ENCODE assay signal across 1 cellular context in genomic region chr16:84599528-84600202, GRCh38.
TF ChIP-seq lines count a peak whose summit lies in the region.

No MANE protein-coding gene starts in this region.

TF ChIP-seq in HepG2, 621 proteins besides CTCF, POLR2A, EP300 and RAD21 (continued from another document and continues in another):
- TF ChIP-seq SKIL (CRISPR knock-in tag; IDR thresholded peaks at IDR 0.05; ENCODE audit: borderline replicate concordance) (no peak), TOE1 (CRISPR knock-in tag; IDR thresholded peaks at IDR 0.05) (no peak), NFKBIZ (CRISPR knock-in tag; IDR thresholded peaks at IDR 0.05) (0 out of 2 replicates have a peak, but pooled peaks have one; percentile 10), HMGA1 (CRISPR knock-in tag; conservative IDR thresholded peaks at IDR 0.05) (no peak), ZNF746 (CRISPR knock-in tag; IDR thresholded peaks at IDR 0.05) (no peak; the same call in 1 of the 2 replicates), ZBTB3 (CRISPR knock-in tag; IDR thresholded peaks at IDR 0.05; ENCODE audit: borderline replicate concordance, low read depth) (no peak), ZNF296 (CRISPR knock-in tag; conservative IDR thresholded peaks at IDR 0.05) (no peak), IKZF1 (IDR thresholded peaks at IDR 0.05) (no peak), ZNF292 (CRISPR knock-in tag; IDR thresholded peaks at IDR 0.05; ENCODE audit: borderline replicate concordance, low read depth) (peak; percentile 95; the same call in 1 of the 2 replicates), CREBL2 (CRISPR knock-in tag; IDR thresholded peaks at IDR 0.05; ENCODE audit: borderline replicate concordance) (no peak), BCLAF1 (IDR thresholded peaks at IDR 0.05) (no peak), NFE2 (CRISPR knock-in tag; IDR thresholded peaks at IDR 0.05) (no peak), STAT6 (CRISPR knock-in tag; IDR thresholded peaks at IDR 0.05; ENCODE audit: borderline replicate concordance) (no peak), SPEN (CRISPR knock-in tag; IDR thresholded peaks at IDR 0.05; ENCODE audit: low read depth) (peak; percentile 36), HOXA5 (CRISPR knock-in tag; IDR thresholded peaks at IDR 0.05) (no peak), ZNF10 (CRISPR knock-in tag; IDR thresholded peaks at IDR 0.05; ENCODE audit: borderline replicate concordance, low read depth) (no peak), ZNF451 (CRISPR knock-in tag; IDR thresholded peaks at IDR 0.05) (no peak), ZFP37 (CRISPR knock-in tag; IDR thresholded peaks at IDR 0.05; ENCODE audit: borderline replicate concordance) (no peak; the same call in 1 of the 2 replicates), ZNF883 (CRISPR knock-in tag; IDR thresholded peaks at IDR 0.05; ENCODE audit: not compliant biosample characterization) (peak; percentile 19), SMYD3 (CRISPR knock-in tag; IDR thresholded peaks at IDR 0.05) (0 out of 2 replicates have a peak, but pooled peaks have one; percentile 39), RBFOX2 (IDR thresholded peaks at IDR 0.05; ENCODE audit: low read depth, low read length) (no peak), ZBTB43 (CRISPR knock-in tag; conservative IDR thresholded peaks at IDR 0.05) (no peak; the same call in 1 of the 2 replicates), ZNF382 (CRISPR knock-in tag; IDR thresholded peaks at IDR 0.05; ENCODE audit: borderline replicate concordance) (no peak), SNAPC2 (CRISPR knock-in tag; IDR thresholded peaks at IDR 0.05) (peak; percentile 94; the same call in 1 of the 2 replicates), CENPBD1 (CRISPR knock-in tag; IDR thresholded peaks at IDR 0.05; ENCODE audit: borderline replicate concordance, low read depth) (no peak), SP4 (CRISPR knock-in tag; IDR thresholded peaks at IDR 0.05) (no peak), ZNF333 (CRISPR knock-in tag; IDR thresholded peaks at IDR 0.05; ENCODE audit: borderline replicate concordance) (no peak), JDP2 (CRISPR knock-in tag; IDR thresholded peaks at IDR 0.05; ENCODE audit: borderline replicate concordance) (no peak), CENPT (CRISPR knock-in tag; IDR thresholded peaks at IDR 0.05; ENCODE audit: low read depth) (no peak), HMG20A (CRISPR knock-in tag; IDR thresholded peaks at IDR 0.05; ENCODE audit: borderline replicate concordance) (peak; percentile 55; the same call in 1 of the 2 replicates), ZNF616 (CRISPR knock-in tag; IDR thresholded peaks at IDR 0.05; ENCODE audit: low read depth) (no peak), E2F5 (CRISPR knock-in tag; conservative IDR thresholded peaks at IDR 0.05) (no peak), ZNF687 (CRISPR knock-in tag; IDR thresholded peaks at IDR 0.05) (peak; percentile 78), ZNF605 (CRISPR knock-in tag; IDR thresholded peaks at IDR 0.05) (peak; percentile 70; the same call in 1 of the 2 replicates), PPARG (CRISPR knock-in tag; conservative IDR thresholded peaks at IDR 0.05) (peak; percentile 53; the same call in 1 of the 2 replicates), RFX1 (IDR thresholded peaks at IDR 0.05) (peak; percentile 78), ZBTB42 (CRISPR knock-in tag; IDR thresholded peaks at IDR 0.05) (no peak), ZNF597 (CRISPR knock-in tag; IDR thresholded peaks at IDR 0.05) (no peak), DDIT3 (CRISPR knock-in tag; IDR thresholded peaks at IDR 0.05) (no peak), TBX2 (CRISPR knock-in tag; IDR thresholded peaks at IDR 0.05; ENCODE audit: borderline replicate concordance) (no peak), ZNF362 (CRISPR knock-in tag; IDR thresholded peaks at IDR 0.05; ENCODE audit: borderline replicate concordance) (peak; percentile 82; the same call in 1 of the 2 replicates), ZNF780A (CRISPR knock-in tag; IDR thresholded peaks at IDR 0.05) (no peak), MBD4 (IDR thresholded peaks at IDR 0.05; ENCODE audit: borderline replicate concordance, low read length) (no peak), SMARCE1 (IDR thresholded peaks at IDR 0.05; ENCODE audit: borderline replicate concordance) (no peak), MAZ (IDR thresholded peaks at IDR 0.05; ENCODE audit: borderline replicate concordance, low read depth, low read length) (no peak), MAZ (CRISPR knock-in tag; IDR thresholded peaks at IDR 0.05; ENCODE audit: low read depth) (no peak), ZNF619 (CRISPR knock-in tag; IDR thresholded peaks at IDR 0.05) (0 out of 2 replicates have a peak, but pooled peaks have one; percentile 24), DNMT3B (CRISPR knock-in tag; conservative IDR thresholded peaks at IDR 0.05) (no peak), RNF2 (conservative IDR thresholded peaks at IDR 0.05; ENCODE audit: low read depth) (no peak), MYC (CRISPR knock-in tag; IDR thresholded peaks at IDR 0.05; ENCODE audit: borderline replicate concordance) (no peak; the same call in 1 of the 2 replicates)
